In the genomic region with DNA sequence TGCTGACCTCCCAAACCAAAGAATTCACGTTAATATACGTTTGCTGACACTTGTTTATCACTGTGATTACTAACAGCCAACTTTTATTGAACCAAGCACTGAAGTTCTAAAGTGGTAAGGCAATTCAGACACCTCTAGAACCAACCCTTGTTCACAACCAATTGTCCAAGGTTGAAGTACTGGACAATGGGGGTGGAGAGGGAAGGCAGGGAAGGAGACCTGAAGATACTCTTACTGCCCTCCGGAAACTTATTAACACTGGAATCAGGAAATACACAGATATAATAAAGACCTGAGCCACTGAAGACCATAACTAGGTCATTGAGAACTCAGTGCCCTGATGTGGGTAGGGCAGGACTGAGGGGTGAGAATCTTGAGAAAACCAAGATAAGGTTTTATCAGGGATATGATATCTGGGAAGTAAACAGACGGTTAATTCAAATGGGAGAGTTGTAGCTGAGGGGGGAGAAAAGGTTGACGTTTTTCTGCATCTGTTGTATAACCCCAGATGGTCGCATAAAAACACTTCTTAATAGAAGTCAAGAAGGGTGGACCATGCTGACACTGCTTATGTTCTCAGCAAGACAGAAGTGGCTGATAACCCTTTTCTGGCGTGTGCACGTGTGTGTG, we compare ENCODE assay signal across 24 cellular contexts.
DNase-seq lines count a peak whose midpoint lies in the region; TF ChIP-seq lines count a peak whose summit lies in the region.
"Had no signal": no experiment of that assay in that cellular context is flagged by ENCODE, and none has a peak within 500 bp of the region (broad histone marks: within the 10 kb centered on the region; RNA-seq: fewer than 3 reads in every experiment).

No MANE protein-coding gene starts in this region.

- H3K27ac ChIP-seq in skeletal muscle tissue (ENCODE audit: low read depth, low read length), result peak overlapping the region; percentile 59
- H3K27ac ChIP-seq: 22Rv1 had no signal

- H3K27ac Mint-ChIP-seq in chondrocyte (ENCODE audit: unreplicated experiment) (peak overlapping the region; percentile 46), glutamatergic neuron (ENCODE audit: unreplicated experiment) (peak overlapping the region; percentile 74)
- H3K27ac Mint-ChIP-seq: CD8-positive, alpha-beta T cell; HFFc6 had no signal

- H3K4me3 Mint-ChIP-seq in chondrocyte (ENCODE audit: unreplicated experiment), result no peak overlapping the region
- peak overlapping the region; percentile 30 for H3K4me3 Mint-ChIP-seq in glutamatergic neuron (ENCODE audit: unreplicated experiment)
- H3K4me3 Mint-ChIP-seq: CD8-positive, alpha-beta T cell; HFFc6 had no signal

- TF ChIP-seq CTCF in chondrocyte (IDR thresholded peaks at IDR 0.05) (no peak), glutamatergic neuron (IDR thresholded peaks at IDR 0.05; ENCODE audit: partially characterized antibody, unreplicated experiment) (no peak)

- no peak overlapping the region for H3K9ac ChIP-seq in skeletal muscle tissue (ENCODE audit: low read depth in 1 of 3, low read length in 3 of 3)

- H3K36me3 ChIP-seq in skeletal muscle tissue (ENCODE audit: control insufficient read depth in 3 of 3, insufficient read depth in 3 of 3, low read length in 3 of 3), result no peaks in the 10 kb centered on the region
- H3K36me3 ChIP-seq: Peyer's patch had no signal

- no peaks in the 10 kb centered on the region for H3K27me3 ChIP-seq in skeletal muscle tissue (ENCODE audit: control insufficient read depth in 3 of 3, insufficient read depth in 3 of 3, low read length in 3 of 3)
- H3K27me3 ChIP-seq: Peyer's patch had no signal

- H3K4me1 Mint-ChIP-seq in chondrocyte (ENCODE audit: low read depth), result peaks cover 81% of the 10 kb centered on the region
- peaks cover 43% of the 10 kb centered on the region for H3K4me1 Mint-ChIP-seq in glutamatergic neuron (ENCODE audit: low read depth, unreplicated experiment)

- H3K9me3 ChIP-seq in skeletal muscle tissue (ENCODE audit: control insufficient read depth in 3 of 3, low read length in 3 of 3), result no peaks in the 10 kb centered on the region
- H3K9me3 ChIP-seq: Peyer's patch had no signal

- H3K9me3 Mint-ChIP-seq in chondrocyte (ENCODE audit: low read depth), result no peaks in the 10 kb centered on the region
- H3K9me3 Mint-ChIP-seq in glutamatergic neuron (ENCODE audit: unreplicated experiment), result peaks cover 3% of the 10 kb centered on the region
- H3K9me3 Mint-ChIP-seq: CD8-positive, alpha-beta T cell; HFFc6 had no signal

- H3K36me3 Mint-ChIP-seq in chondrocyte (ENCODE audit: low read depth) (no peaks in the 10 kb centered on the region), glutamatergic neuron (ENCODE audit: unreplicated experiment) (peaks cover 4% of the 10 kb centered on the region)
- H3K36me3 Mint-ChIP-seq: CD8-positive, alpha-beta T cell had no signal

- no peak overlapping the region for H3K4me3 ChIP-seq in skeletal muscle tissue (ENCODE audit: low read length in 3 of 3)
- H3K4me3 ChIP-seq: Peyer's patch had no signal

- no peaks in the 10 kb centered on the region for H3K27me3 Mint-ChIP-seq in chondrocyte (ENCODE audit: low read depth)
- no peaks in the 10 kb centered on the region for H3K27me3 Mint-ChIP-seq in glutamatergic neuron (ENCODE audit: unreplicated experiment)

- peaks cover 7 to 20% (median 20%) of the 10 kb centered on the region in 3 donors for H3K4me1 ChIP-seq in skeletal muscle tissue (ENCODE audit: control insufficient read depth in 3 of 3, insufficient read depth in 3 of 3, low read length in 3 of 3)

- DNase-seq in NCI-H2171 treated with DMSO at 0.1 percent for 48 hours (lab: John Stamatoyannopoulos, UW), result peak; percentile 33
- DNase-seq in NCI-H2171 (lab: John Stamatoyannopoulos, UW), result no peak
- no peak for DNase-seq in chondrocyte (ENCODE audit: low spot score)
- DNase-seq in glutamatergic neuron, result no peak
- DNase-seq in Ammon's horn (ENCODE audit: low spot score), result no peak
- DNase-seq in activated naive CD4-positive, alpha-beta T cell treated with Interleukin-2 at 50 U/mL for 16 hours, result no peak
- DNase-seq in activated naive CD4-positive, alpha-beta T cell treated with anti-CD3 and anti-CD28 coated beads, Interleukin-2, amount 50 U/mL, for 16 hours, result no peak
- DNase-seq: ACHN; C1 segment of cervical spinal cord; Calu3; CD8-positive, alpha-beta T cell; EL; GF-D8; H7; HFFc6; MM.1S; NCI-H1048; NCI-H1417 treated with DMSO at 0.1 percent for 48 hours; NCI-H187 treated with DMSO at 0.1 percent for 48 hours; NCI-H345; NCI-H526 had no signal
